ENCODE assay signal across 8 cellular contexts in genomic region chr11:72573380-72573949, GRCh38.
DNase-seq lines count a peak whose midpoint lies in the region; ATAC-seq and TF ChIP-seq lines count a peak whose summit lies in the region.

No MANE protein-coding gene starts in this region.

- peak overlapping the region; percentile 54 for H3K4me2 ChIP-seq in smooth muscle cell

- H4K20me1 ChIP-seq in smooth muscle cell (ENCODE audit: low read depth) = no peaks in the 10 kb centered on the region

- peaks cover 2% of the 10 kb centered on the region for H3F3A ChIP-seq in smooth muscle cell (ENCODE audit: low read depth)

- no peaks in the 10 kb centered on the region for H3K27me3 ChIP-seq in heart left ventricle
- no peaks in the 10 kb centered on the region for H3K27me3 ChIP-seq in smooth muscle cell (ENCODE audit: low read depth)

- no peaks in the 10 kb centered on the region for H3K79me2 ChIP-seq in smooth muscle cell (ENCODE audit: low read depth)

- no peak overlapping the region for H3K4me3 ChIP-seq in heart left ventricle
- no peak overlapping the region for H3K4me3 ChIP-seq in smooth muscle cell

- peaks cover 9% of the 10 kb centered on the region for H3K27me3 Mint-ChIP-seq in activated CD4-positive, alpha-beta memory T cell treated with anti-CD3 and anti-CD28 coated beads for 36 hours

- no peak for TF ChIP-seq POLR2A in heart left ventricle (IDR thresholded peaks at IDR 0.05)

- intact Hi-C loops in activated CD4-positive, alpha-beta memory T cell treated with anti-CD3 and anti-CD28 coated beads for 36 hours (cut with micrococcal nuclease) = loop anchor here (1.0 kb wide), 1 partner anchor 91 kb away; no protein-coding TSS in a partner anchor
- intact Hi-C loops in heart left ventricle (cut with DNase I) = loop anchor here (1.0 to 5.0 kb wide), 4 partner anchors 91 to 103 kb away; no protein-coding TSS in a partner anchor

- no peak overlapping the region for H3K27ac Mint-ChIP-seq in activated CD4-positive, alpha-beta memory T cell treated with anti-CD3 and anti-CD28 coated beads for 36 hours

- H3K36me3 ChIP-seq in heart left ventricle (peaks cover 0 to 17% (median 0%) of the 10 kb centered on the region in 9 donors), smooth muscle cell (ENCODE audit: low read depth) (no peaks in the 10 kb centered on the region)

- no peaks in the 10 kb centered on the region for H3K9me3 Mint-ChIP-seq in activated CD4-positive, alpha-beta memory T cell treated with anti-CD3 and anti-CD28 coated beads for 36 hours

- ATAC-seq in heart left ventricle (peak; percentile 44 to 77 (median 64)), GM18907 (IDR thresholded peaks at IDR 0.05; ENCODE audit: unreplicated experiment) (no peak), GM21576 (IDR thresholded peaks at IDR 0.05; ENCODE audit: unreplicated experiment) (no peak)

- peaks cover 9% of the 10 kb centered on the region for H3K4me1 Mint-ChIP-seq in activated CD4-positive, alpha-beta memory T cell treated with anti-CD3 and anti-CD28 coated beads for 36 hours (ENCODE audit: low read depth)

- CTCF ChIA-PET in activated CD4-positive, alpha-beta memory T cell treated with anti-CD3 and anti-CD28 coated beads for 36 hours (lab: Charles Lee) = interaction anchor here (0.6 to 3.0 kb wide), 12 partner anchors 12 to 150 kb away, joined by 3 to 38 read pairs (median 4); no protein-coding TSS in a partner anchor

- H3K4me3 Mint-ChIP-seq in activated CD4-positive, alpha-beta memory T cell treated with anti-CD3 and anti-CD28 coated beads for 36 hours = no peak overlapping the region

- DNase-seq in NCI-H2196 (lab: John Stamatoyannopoulos, UW; ENCODE audit: unreplicated experiment) (peak; percentile 30), NCI-H2196 treated with DMSO at 0.1 percent for 48 hours (lab: John Stamatoyannopoulos, UW; ENCODE audit: unreplicated experiment) (no peak), Kasumi-1 (lab: John Stamatoyannopoulos, UW) (peak; percentile 23 to 34), heart left ventricle (no peak), smooth muscle cell (lab: John Stamatoyannopoulos, UW; ENCODE audit: unreplicated experiment) (no peak)
- DNase-seq in activated CD4-positive, alpha-beta memory T cell treated with anti-CD3 and anti-CD28 coated beads for 36 hours = peak; percentile 51

- H3K36me3 Mint-ChIP-seq in activated CD4-positive, alpha-beta memory T cell treated with anti-CD3 and anti-CD28 coated beads for 36 hours = no peaks in the 10 kb centered on the region

- no peak overlapping the region for H2AFZ ChIP-seq in smooth muscle cell (ENCODE audit: low read depth)

- POLR2A ChIA-PET in activated CD4-positive, alpha-beta memory T cell treated with anti-CD3 and anti-CD28 coated beads for 36 hours (lab: Charles Lee) = no interaction called here

- TF ChIP-seq CTCF in heart left ventricle (IDR thresholded peaks at IDR 0.05) (peak; percentile 27 to 66 (median 54)), smooth muscle cell (IDR thresholded peaks at IDR 0.05; ENCODE audit: borderline replicate concordance, insufficient read depth, poor library complexity, severe bottlenecking) (peak; percentile 59)

- WGBS in heart left ventricle, 4 donors = 20 to 37% (median 25%) methylated on average over 5 to 8 of the region's 8 CpGs
- 20% methylated on average over 8 of the region's 8 CpGs for WGBS in smooth muscle cell (ENCODE audit: low lambda C conversion rate)

- no peak overlapping the region for H3K9ac ChIP-seq in smooth muscle cell (ENCODE audit: low read depth)

- H3K4me1 ChIP-seq in heart left ventricle (peaks cover 0 to 16% (median 0%) of the 10 kb centered on the region in 12 donors), smooth muscle cell (ENCODE audit: low read depth) (peaks cover 8% of the 10 kb centered on the region)

- H3K27ac ChIP-seq in heart left ventricle (no peak overlapping the region), smooth muscle cell (ENCODE audit: low read depth) (no peak overlapping the region)

- H3K9me3 ChIP-seq in heart left ventricle (no peaks in the 10 kb centered on the region), smooth muscle cell (replicated peaks; ENCODE audit: low read depth) (no peaks in the 10 kb centered on the region)

Comparison
In these comparisons a context has a peak if more than half of its experiments do, and no peak if none do; other contexts are left out.
1. DNase-seq: peak in NCI-H2196 (single experiment), Kasumi-1 (2 of 2) and activated CD4-positive, alpha-beta memory T cell treated with anti-CD3 and anti-CD28 coated beads for 36 hours (single experiment); none in NCI-H2196 treated with DMSO at 0.1 percent for 48 hours (single experiment), heart left ventricle (0 of 5) and smooth muscle cell (single experiment).
2. ATAC-seq: peak in heart left ventricle (4 of 4); none in GM18907 (single experiment) and GM21576 (single experiment).